ENCODE assay signal across 8 cellular contexts in the genomic region with DNA sequence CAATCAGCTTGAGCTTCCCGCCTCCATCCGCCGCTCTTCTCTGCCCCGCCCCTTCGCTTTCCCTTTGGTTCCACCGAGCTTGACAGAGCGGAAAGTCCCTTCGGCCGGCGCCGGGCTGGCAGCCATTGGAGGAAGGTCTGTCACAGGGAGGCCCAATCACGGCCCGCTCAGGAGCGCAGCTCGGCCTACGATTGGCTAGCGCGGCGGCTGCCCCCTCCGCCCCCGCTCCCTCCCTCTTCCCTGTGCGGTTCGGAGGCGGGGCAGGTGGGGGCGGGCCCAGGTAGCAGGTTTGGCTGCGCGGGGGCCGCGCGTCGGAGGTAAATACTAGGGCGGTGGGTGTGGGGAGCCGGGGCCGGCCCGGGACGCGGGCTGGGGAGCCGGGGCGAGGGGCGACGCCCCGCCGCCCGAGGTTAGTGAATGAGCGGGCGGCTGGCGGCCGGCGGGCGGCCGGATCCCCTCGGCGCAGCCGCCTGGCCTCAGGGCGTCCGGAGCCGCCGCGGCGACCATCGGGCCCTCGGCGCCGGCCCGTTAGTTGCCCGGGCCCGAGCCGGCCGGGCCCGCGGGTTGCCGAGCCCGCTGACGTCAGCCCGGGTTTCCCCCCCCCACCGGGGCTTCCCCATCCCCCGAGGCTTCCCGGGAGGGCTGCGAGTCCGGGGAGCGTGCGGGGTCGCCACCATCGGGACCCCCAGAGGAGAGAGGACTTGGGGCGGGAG. TPM values are rescaled to one million over a fixed set of nuclear protein-coding genes. Genes with fewer than 3 reads are reported as not detected.
DNase-seq lines count a peak whose midpoint lies in the region; ATAC-seq lines count a peak whose summit lies in the region.

A gene (plus strand): TSS at position 279 of the 713 bp plus-strand sequence. CDS start 7,613 bp downstream, outside the sequence.

- H3K4me3 Mint-ChIP-seq in effector memory CD8-positive, alpha-beta T cell, result peak within 1 kb of the TSS; percentile 88 to 92

- H3K9me3 Mint-ChIP-seq in effector memory CD8-positive, alpha-beta T cell, result no peaks in the 10 kb centered on the region

- peaks cover 29% of the 10 kb centered on the region for H3K36me3 Mint-ChIP-seq in effector memory CD8-positive, alpha-beta T cell (ENCODE audit: insufficient read depth)

- DNase-seq in COLO668 (lab: John Stamatoyannopoulos, UW; ENCODE audit: unreplicated experiment) (peak; percentile 99), HT1080 (ENCODE audit: low read depth) (peak; percentile 99), NOMO-1 treated with DMSO at 0.1 percent for 48 hours (lab: John Stamatoyannopoulos, UW; ENCODE audit: unreplicated experiment) (peak; percentile 99), medulla oblongata (ENCODE audit: extremely low spot score) (peak; percentile 100)
- DNase-seq in activated CD8-positive, alpha-beta memory T cell treated with anti-CD3 and anti-CD28 coated beads for 4 hours (ENCODE audit: low read depth in 2 of 2), result peak; percentile 97 to 100
- peak; percentile 98 to 99 (median 99) for DNase-seq in effector memory CD8-positive, alpha-beta T cell
- DNase-seq in stimulated activated CD8-positive, alpha-beta memory T cell treated with anti-CD3 and anti-CD28 coated beads, Interleukin-12 subunit alpha, Interleukin-12 subunit beta, amount 100 ng/mL, for 1 hour (ENCODE audit: low read depth), result peak; percentile 99

- H3K4me1 Mint-ChIP-seq in effector memory CD8-positive, alpha-beta T cell (ENCODE audit: low read depth in 2 of 2), result peaks cover 33 to 36% of the 10 kb centered on the region in 2 donors

- no peaks in the 10 kb centered on the region for H3K27me3 Mint-ChIP-seq in effector memory CD8-positive, alpha-beta T cell

- H3K27ac Mint-ChIP-seq in effector memory CD8-positive, alpha-beta T cell, result peak within 1 kb of the TSS; percentile 96 to 98

- peak; percentile 90 for ATAC-seq in GM21360 (IDR thresholded peaks at IDR 0.05; ENCODE audit: unreplicated experiment)
- ATAC-seq in effector memory CD8-positive, alpha-beta T cell (replicated peaks), result peak; percentile 85

RNA-seq across cellular contexts. Expression of the gene that starts here (rescaled TPM):
- total RNA-seq in HT1080 (2014; rRNA removed; shearing (Covaris generic)), result 11.8 and 12.7 TPM in 2 replicates
- 11.1 and 14.7 TPM in 2 replicates for polyA plus RNA-seq in HT1080 (2015; cell fraction: cytosol; rRNA removed)
- 17.9 and 23.0 TPM in 2 replicates for polyA plus RNA-seq in HT1080 (2015; cell fraction: nucleus; rRNA removed)

Comparison
In these comparisons a context has a peak if more than half of its experiments do, and no peak if none do; other contexts are left out.
1. Peak in every context shown above with its lines: DNase-seq and ATAC-seq.